Comparison of ENCODE assay signal across 1 cellular context in genomic region chr1:153588482-153588881, GRCh38.
TF ChIP-seq lines count a peak whose summit lies in the region.

No MANE protein-coding gene starts in this region.

TF ChIP-seq in GM23338, 12 proteins besides CTCF, POLR2A, EP300 and RAD21:
- no peak for TF ChIP-seq ZNF462 (CRISPR knock-in tag; IDR thresholded peaks at IDR 0.05)
- TF ChIP-seq EZH2 (IDR thresholded peaks at IDR 0.05; ENCODE audit: low read depth, unreplicated experiment): no peak
- no peak for TF ChIP-seq NANOG (IDR thresholded peaks at IDR 0.05; ENCODE audit: borderline replicate concordance)
- no peak for TF ChIP-seq REST (IDR thresholded peaks at IDR 0.05; ENCODE audit: unreplicated experiment)
- no peak for TF ChIP-seq ETS1 (IDR thresholded peaks at IDR 0.05)
- TF ChIP-seq POLR2AphosphoS5 (IDR thresholded peaks at IDR 0.05; ENCODE audit: low read depth): no peak
- TF ChIP-seq JUNB (IDR thresholded peaks at IDR 0.05; ENCODE audit: unreplicated experiment): no peak
- no peak for TF ChIP-seq ZNF114 (CRISPR knock-in tag; IDR thresholded peaks at IDR 0.05)
- no peak for TF ChIP-seq EZH2phosphoT487 (IDR thresholded peaks at IDR 0.05; ENCODE audit: unreplicated experiment)
- TF ChIP-seq CREB1 (CRISPR knock-in tag; IDR thresholded peaks at IDR 0.05; ENCODE audit: low read depth): no peak
- no peak for TF ChIP-seq STAT1 (IDR thresholded peaks at IDR 0.05; ENCODE audit: unreplicated experiment)
- no peak for TF ChIP-seq ZNF331 (CRISPR knock-in tag; IDR thresholded peaks at IDR 0.05; ENCODE audit: low read depth)
